12 cellular contexts compared by ENCODE assay signal in the genomic region with DNA sequence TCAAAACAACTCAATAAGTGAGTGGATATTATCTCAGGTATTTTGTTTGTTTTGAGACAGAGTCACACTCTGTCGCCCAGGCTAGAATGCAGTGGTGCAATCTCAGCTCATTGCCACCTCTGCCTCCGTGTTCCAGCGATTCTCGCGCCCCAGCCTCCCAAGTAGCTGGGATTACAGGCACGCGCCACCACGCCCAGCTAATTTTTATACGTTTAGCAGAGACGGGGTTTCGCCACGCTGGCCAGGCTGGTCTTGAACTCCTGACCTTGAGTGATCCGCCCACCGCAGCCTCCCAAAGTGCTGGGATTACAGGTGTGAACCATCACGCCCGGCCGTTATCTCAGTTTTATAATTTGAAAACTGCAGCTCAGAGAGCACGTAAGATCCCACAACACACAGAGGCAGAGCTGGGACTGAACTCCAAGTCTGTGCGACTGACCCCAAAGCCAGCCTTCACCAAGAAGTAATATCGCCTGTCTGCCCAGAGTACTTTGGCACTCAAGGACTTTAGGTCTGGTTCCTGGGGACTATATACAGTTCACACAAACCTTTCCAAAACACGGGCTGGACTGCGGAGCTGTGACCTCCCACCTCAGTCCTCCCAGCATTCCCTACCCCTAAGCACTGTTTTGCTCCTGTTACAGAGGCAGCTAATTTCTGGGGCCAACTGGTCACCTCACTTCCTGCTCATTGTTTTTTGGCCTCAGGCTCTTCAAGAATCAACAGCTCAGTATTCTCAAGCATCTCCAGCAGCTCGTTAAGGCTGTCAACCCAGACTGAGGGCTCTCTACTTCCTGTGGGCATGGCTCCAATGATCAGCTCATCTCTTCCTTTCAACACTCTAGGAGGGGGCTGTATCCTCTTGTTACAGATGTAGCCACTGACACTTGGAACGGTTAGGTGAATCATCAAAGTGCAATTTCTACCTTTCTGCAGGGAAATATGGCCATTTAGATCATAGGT. TPM values are rescaled to one million over a fixed set of nuclear protein-coding genes. Genes with fewer than 3 reads are reported as not detected.
DNase-seq lines count a peak whose midpoint lies in the region; ATAC-seq and TF ChIP-seq lines count a peak whose summit lies in the region.
"Had no signal": no experiment of that assay in that cellular context is flagged by ENCODE, and none has a peak within 500 bp of the region (broad histone marks: within the 10 kb centered on the region; RNA-seq: fewer than 3 reads in every experiment).

No MANE protein-coding gene starts in this region.

- WGBS in adrenal gland, 4 donors, result 83 to 86% (median 85%) methylated on average over 23 to 24 of the region's 24 CpGs

- intact Hi-C loops in adrenal gland (cut with DNase I), result no loop called here

- no peaks in the 10 kb centered on the region for H3K36me3 ChIP-seq in adrenal gland (replicated peaks in 1 of 2)
- H3K36me3 ChIP-seq: prostate gland had no signal

- ATAC-seq in HG02870 (IDR thresholded peaks at IDR 0.05; ENCODE audit: unreplicated experiment), result no peak

- no peak overlapping the region for H3K27ac ChIP-seq in adrenal gland
- H3K27ac ChIP-seq: prostate gland, SK-N-MC had no signal

- no peaks in the 10 kb centered on the region for H3K4me1 ChIP-seq in adrenal gland (replicated peaks in 1 of 2)
- H3K4me1 ChIP-seq: prostate gland had no signal

- H3K27me3 ChIP-seq in adrenal gland, result no peaks in the 10 kb centered on the region

- no peak for TF ChIP-seq POLR2A in adrenal gland (IDR thresholded peaks at IDR 0.05)

- H3K9me3 ChIP-seq in adrenal gland (replicated peaks in 1 of 3), result no peaks in the 10 kb centered on the region
- H3K9me3 ChIP-seq: prostate gland had no signal

- no peak overlapping the region for H3K4me3 ChIP-seq in adrenal gland
- no peak overlapping the region for H3K4me3 ChIP-seq in foreskin fibroblast (ENCODE audit: low read depth in 1 of 2, low read length in 2 of 2)
- H3K4me3 ChIP-seq: lung, prostate gland, SK-N-MC had no signal

- DNase-seq in DMS79 treated with DMSO at 0.1 percent for 48 hours (lab: John Stamatoyannopoulos, UW), result peak; percentile 97
- DNase-seq in KG1 (lab: John Stamatoyannopoulos, UW), result peak; percentile 82
- DNase-seq in UCSD-AML1 (lab: John Stamatoyannopoulos, UW; ENCODE audit: unreplicated experiment), result peak; percentile 31
- DNase-seq in left kidney (ENCODE audit: low read depth, low spot score), result peak; percentile 73
- no peak for DNase-seq in adrenal gland
- no peak for DNase-seq in foreskin fibroblast
- DNase-seq: HCEC 1CT, NCI-H187 had no signal

- TF ChIP-seq CTCF in adrenal gland (IDR thresholded peaks at IDR 0.05) (no peak), foreskin fibroblast (IDR thresholded peaks at IDR 0.05; ENCODE audit: low read depth, low read length) (no peak)

RNA-seq across cellular contexts. Expression of gene TESC, which starts 22.5 kb away (rescaled TPM):
- 100 to 1,000 TPM in 2 of 8 donors, 10 to 100 TPM in 6; 47.8 to 144 (median 82.9) TPM for total RNA-seq in adrenal gland
- polyA plus RNA-seq in adrenal gland, result 10 to 100 TPM; 34.3 to 73.2 (median 45.4) TPM

Comparison
In these comparisons a context has a peak if more than half of its experiments do, and no peak if none do; other contexts are left out.
1. DNase-seq: peak in DMS79 treated with DMSO at 0.1 percent for 48 hours (single experiment), KG1 (single experiment), UCSD-AML1 (single experiment) and left kidney (single experiment); none in adrenal gland (0 of 7) and foreskin fibroblast (0 of 2).